Comparison of ENCODE assay signal across 10 cellular contexts in genomic region chr20:49887251-49887827, GRCh38. TPM values are rescaled to one million over a fixed set of nuclear protein-coding genes. Genes with fewer than 3 reads are reported as not detected.
A peak's percentile ranks its signal among the peaks of the same experiment; 100 is the strongest.
DNase-seq lines count a peak whose midpoint lies in the region; ATAC-seq and TF ChIP-seq lines count a peak whose summit lies in the region.
"Had no signal": no experiment of that assay in that cellular context is flagged by ENCODE, and none has a peak within 500 bp of the region (broad histone marks: within the 10 kb centered on the region; RNA-seq: fewer than 3 reads in every experiment).

No MANE protein-coding gene starts in this region.

- peaks cover 0 to 19% (median 0%) of the 10 kb centered on the region in 11 experiments; a peak in 5 of 22 replicates for H4K20me1 ChIP-seq in BLaER1 treated with 17β-estradiol and CSF1 and Interleukin-3, amounts not matched to agents 10 nM and 100 nM

- peak overlapping the region in 3 of 10 experiments; percentile 0 to 32 (median 22); a peak in 4 of 20 replicates for H3K4me3 ChIP-seq in BLaER1 treated with 17β-estradiol and CSF1 and Interleukin-3, amounts not matched to agents 10 nM and 100 nM
- H3K4me3 ChIP-seq in RWPE2 (ENCODE audit: severe bottlenecking): no peak overlapping the region
- no peak overlapping the region for H3K4me3 ChIP-seq in effector memory CD4-positive, alpha-beta T cell (ENCODE audit: insufficient read depth, low read depth, low read length, poor library complexity, severe bottlenecking)

- ATAC-seq in RWPE2 (ENCODE audit: low read depth) (no peak), GM19351 (IDR thresholded peaks at IDR 0.05; ENCODE audit: unreplicated experiment) (no peak)

- peak overlapping the region in 10 of 11 experiments; percentile 7 to 88 (median 80); a peak in 19 of 22 replicates for H3K27ac ChIP-seq in BLaER1 treated with 17β-estradiol and CSF1 and Interleukin-3, amounts not matched to agents 10 nM and 100 nM
- H3K27ac ChIP-seq in RWPE2 (ENCODE audit: poor library complexity, severe bottlenecking): no peak overlapping the region
- H3K27ac ChIP-seq in effector memory CD4-positive, alpha-beta T cell (ENCODE audit: insufficient read depth, low read length, poor library complexity, severe bottlenecking): no peak overlapping the region

- peaks cover 61 to 82% (median 77%) of the 10 kb centered on the region in 10 experiments for H3K4me1 ChIP-seq in BLaER1 treated with 17β-estradiol and CSF1 and Interleukin-3, amounts not matched to agents 10 nM and 100 nM
- no peaks in the 10 kb centered on the region for H3K4me1 ChIP-seq in RWPE2 (ENCODE audit: insufficient read depth, poor library complexity, severe bottlenecking)
- H3K4me1 ChIP-seq in effector memory CD4-positive, alpha-beta T cell (ENCODE audit: control insufficient read depth, insufficient read depth, low read length, poor library complexity, severe bottlenecking): no peaks in the 10 kb centered on the region
- H3K4me1 ChIP-seq: Caco-2 had no signal

- H3K27me3 ChIP-seq in BLaER1 treated with 17β-estradiol and CSF1 and Interleukin-3, amounts not matched to agents 10 nM and 100 nM: no peaks in the 10 kb centered on the region
- H3K27me3 ChIP-seq in RWPE2 (ENCODE audit: insufficient read depth, poor library complexity, severe bottlenecking): no peaks in the 10 kb centered on the region
- H3K27me3 ChIP-seq in effector memory CD4-positive, alpha-beta T cell (replicated peaks; ENCODE audit: control insufficient read depth, insufficient read depth, low read length, poor library complexity, severe bottlenecking): no peaks in the 10 kb centered on the region

- TF ChIP-seq CTCF in RWPE2 (IDR thresholded peaks at IDR 0.05; ENCODE audit: poor library complexity, severe bottlenecking) (no peak), GM10266 (IDR thresholded peaks at IDR 0.05; ENCODE audit: control insufficient read depth, insufficient read depth, low read depth, missing control alignments) (no peak)

- peaks cover 20 to 34% (median 28%) of the 10 kb centered on the region in 11 experiments for H3K36me3 ChIP-seq in BLaER1 treated with 17β-estradiol and CSF1 and Interleukin-3, amounts not matched to agents 10 nM and 100 nM
- H3K36me3 ChIP-seq in RWPE2 (ENCODE audit: low read depth): peaks cover 20% of the 10 kb centered on the region; the same call in 1 of the 2 replicates
- H3K36me3 ChIP-seq in effector memory CD4-positive, alpha-beta T cell (ENCODE audit: control insufficient read depth, insufficient read depth, low read length): peaks cover 53% of the 10 kb centered on the region

- peak overlapping the region; percentile 33 to 81 (median 71); a peak in 21 of 22 replicates for H3K9ac ChIP-seq in BLaER1 treated with 17β-estradiol and CSF1 and Interleukin-3, amounts not matched to agents 10 nM and 100 nM

- peak overlapping the region; percentile 68 to 92 (median 81) for H3K4me2 ChIP-seq in BLaER1 treated with 17β-estradiol and CSF1 and Interleukin-3, amounts not matched to agents 10 nM and 100 nM

- intact Hi-C loops in posterior vena cava (cut with DNase I): loop anchor here in 1 of 2 donors (10.0 kb wide), 1 partner anchor 273 kb away; no protein-coding TSS in a partner anchor

- H3K9me3 ChIP-seq in BLaER1 treated with 17β-estradiol and CSF1 and Interleukin-3, amounts not matched to agents 10 nM and 100 nM (replicated peaks in 1 of 11): no peaks in the 10 kb centered on the region
- H3K9me3 ChIP-seq in RWPE2 (ENCODE audit: severe bottlenecking): no peaks in the 10 kb centered on the region
- no peaks in the 10 kb centered on the region for H3K9me3 ChIP-seq in effector memory CD4-positive, alpha-beta T cell (ENCODE audit: control insufficient read depth, low read length)
- H3K9me3 ChIP-seq: Caco-2 had no signal

- DNase-seq in RWPE2 (ENCODE audit: low spot score) (peak; percentile 76), foreskin melanocyte (peak; percentile 93), posterior vena cava (ENCODE audit: low spot score) (peak; percentile 67), NCI-H1694 (lab: John Stamatoyannopoulos, UW) (no peak), GM10266 (ENCODE audit: extremely low spot score) (no peak)
- no peak for DNase-seq in effector memory CD4-positive, alpha-beta T cell
- DNase-seq: NK-92 treated with Interleukin-12 subunit alpha and Interleukin-12 subunit beta, amount 100 ng/mL, for 24 hours had no signal

RNA-seq across cellular contexts. Expression of gene SPATA2, which starts 28.0 kb away (rescaled TPM):
- total RNA-seq in posterior vena cava: 1 to 10 TPM; 4.5 TPM

RNA-seq across cellular contexts. Expression of gene RNF114, which starts 48.9 kb away (rescaled TPM):
- 10 to 100 TPM; 44.8 to 46.6 TPM for total RNA-seq in posterior vena cava

Comparison
In these comparisons a context has a peak if more than half of its experiments do, and no peak if none do; other contexts are left out.
1. H3K27ac ChIP-seq: peak in BLaER1 treated with 17β-estradiol and CSF1 and Interleukin-3, amounts not matched to agents 10 nM and 100 nM (10 of 11); none in RWPE2 (single experiment) and effector memory CD4-positive, alpha-beta T cell (single experiment).
2. DNase-seq: peak in RWPE2 (single experiment), foreskin melanocyte (single experiment) and posterior vena cava (single experiment); none in NCI-H1694 (single experiment), GM10266 (single experiment) and effector memory CD4-positive, alpha-beta T cell (0 of 3).